Comparison of ENCODE assay signal across 23 cellular contexts in genomic region chr10:44845672-44846071, GRCh38.
A peak's percentile ranks its signal among the peaks of the same experiment; 100 is the strongest.
DNase-seq lines count a peak whose midpoint lies in the region; ATAC-seq and TF ChIP-seq lines count a peak whose summit lies in the region.
"Had no signal": no experiment of that assay in that cellular context is flagged by ENCODE, and none has a peak within 500 bp of the region (broad histone marks: within the 10 kb centered on the region; RNA-seq: fewer than 3 reads in every experiment).

No MANE protein-coding gene starts in this region.

- no peak overlapping the region for H3K4me2 ChIP-seq in OCI-LY7 (ENCODE audit: low read length)
- H3K4me2 ChIP-seq: BLaER1 had no signal

- H3K27ac ChIP-seq in C4-2B, result peak overlapping the region; percentile 10; the same call in 1 of the 2 replicates
- no peak overlapping the region for H3K27ac ChIP-seq in HEK293 (ENCODE audit: extremely low read depth, low read depth, low read length)
- no peak overlapping the region for H3K27ac ChIP-seq in OCI-LY7 (ENCODE audit: low read depth, low read length, poor library complexity, severe bottlenecking)
- H3K27ac ChIP-seq: BLaER1 had no signal

- H4K20me1 ChIP-seq in OCI-LY7 (ENCODE audit: insufficient read depth, low read length), result no peaks in the 10 kb centered on the region
- H4K20me1 ChIP-seq: BLaER1 had no signal

- H3K4me3 Mint-ChIP-seq in nephron, result no peak overlapping the region
- H3K4me3 Mint-ChIP-seq: CD4-positive, alpha-beta T cell; CD8-positive, alpha-beta T cell had no signal

- BruUV-seq in OCI-LY7 (replicated peaks; lab: Mats Ljungman, UMichigan), result no TSS peak

- no peak overlapping the region for H3K4me3 ChIP-seq in HEK293 (ENCODE audit: low read depth, low read length)
- no peak overlapping the region for H3K4me3 ChIP-seq in OCI-LY7 (ENCODE audit: low read depth, low read length, poor library complexity, severe bottlenecking)
- H3K4me3 ChIP-seq: BLaER1, GM12878 had no signal

- CTCF ChIA-PET in HEK293 (lab: Yijun Ruan, JAX) (interaction anchor here (0.7 kb wide), 1 partner anchor 36 kb away, joined by 3 read pairs; no protein-coding TSS in a partner anchor), OCI-LY7 (lab: Charles Lee; ENCODE audit: unreplicated experiment) (no interaction called here)

- H2AFZ ChIP-seq in OCI-LY7 (ENCODE audit: low read length), result no peak overlapping the region

- peaks cover 16% of the 10 kb centered on the region for H3K27me3 Mint-ChIP-seq in nephron (ENCODE audit: low read depth)

- no peaks in the 10 kb centered on the region for H3K79me2 ChIP-seq in OCI-LY7 (ENCODE audit: insufficient read depth, low read depth, low read length)

- intact Hi-C loops in sciatic nerve (cut with DNase I), result no loop called here
- intact Hi-C loops in OCI-LY7 (cut with micrococcal nuclease; ENCODE audit: unreplicated experiment), result no loop called here
- intact Hi-C loops in posterior cingulate gyrus (cut with DNase I), result no loop called here

- no peak for ATAC-seq in sciatic nerve
- ATAC-seq: CD8-positive, alpha-beta T cell; GM12878 had no signal

- TF ChIP-seq CTCF in C4-2B (conservative IDR thresholded peaks at IDR 0.05) (no peak), HEK293 (tag by site-specific recombination; IDR thresholded peaks at IDR 0.05) (no peak), nephron (IDR thresholded peaks at IDR 0.05; ENCODE audit: unreplicated experiment in 3 of 3) (no peak), OCI-LY7 (conservative IDR thresholded peaks at IDR 0.05; ENCODE audit: low read length) (no peak)

- peaks cover 6% of the 10 kb centered on the region; the same call in 1 of the 2 replicates for H3K4me1 ChIP-seq in HEK293 (ENCODE audit: control insufficient read depth, insufficient read depth, low read length)
- no peaks in the 10 kb centered on the region for H3K4me1 ChIP-seq in OCI-LY7 (ENCODE audit: insufficient read depth, low read length, poor library complexity, severe bottlenecking)
- H3K4me1 ChIP-seq: BE2C had no signal

- H3K4me1 Mint-ChIP-seq in nephron, result peaks cover 34% of the 10 kb centered on the region

- peak; percentile 45 for DNase-seq in sciatic nerve (ENCODE audit: low spot score)
- DNase-seq in UCSD-AML1 (lab: John Stamatoyannopoulos, UW; ENCODE audit: unreplicated experiment), result no peak
- no peak for DNase-seq in OCI-LY7 (ENCODE audit: low spot score)
- no peak for DNase-seq in posterior cingulate gyrus
- DNase-seq: 8988T; ACHN; BE2C; C1 segment of cervical spinal cord; CD4-positive, alpha-beta T cell; CD8-positive, alpha-beta T cell; COR-L47; DMS 273 treated with DMSO at 0.1 percent for 48 hours; DMS153; DMS53; DMS79; DND-41; EL; GDM1 had no signal

- H3K9me2 ChIP-seq in OCI-LY7 (ENCODE audit: insufficient read depth, low read length), result no peaks in the 10 kb centered on the region

- H3K27ac Mint-ChIP-seq in nephron, result peak overlapping the region in 2 of 3 experiments; percentile 67 to 82
- H3K27ac Mint-ChIP-seq: CD4-positive, alpha-beta T cell; CD8-positive, alpha-beta T cell had no signal

- H3K36me3 Mint-ChIP-seq in nephron (ENCODE audit: low read depth), result no peaks in the 10 kb centered on the region
- H3K36me3 Mint-ChIP-seq: CD8-positive, alpha-beta T cell had no signal

- H3K36me3 ChIP-seq in HEK293 (ENCODE audit: control insufficient read depth in 2 of 2, insufficient read depth in 1 of 2, low read length in 2 of 2) (no peaks in the 10 kb centered on the region), OCI-LY7 (ENCODE audit: insufficient read depth, low read length) (no peaks in the 10 kb centered on the region)
- H3K36me3 ChIP-seq: BE2C, BLaER1 had no signal

- no peaks in the 10 kb centered on the region for H3K9me3 ChIP-seq in HEK293 (ENCODE audit: control insufficient read depth, insufficient read depth, low read depth, low read length)
- no peaks in the 10 kb centered on the region for H3K9me3 ChIP-seq in OCI-LY7 (ENCODE audit: low read length)
- H3K9me3 ChIP-seq: BE2C had no signal

- POLR2A ChIA-PET in HEK293 (lab: Yijun Ruan, JAX) (no interaction called here), OCI-LY7 (lab: Charles Lee) (no interaction called here)

- peaks cover 6% of the 10 kb centered on the region for H3K9me3 Mint-ChIP-seq in nephron
- H3K9me3 Mint-ChIP-seq: CD4-positive, alpha-beta T cell; CD8-positive, alpha-beta T cell had no signal

TF ChIP-seq in HEK293, 187 proteins besides CTCF, POLR2A, EP300 and RAD21:
- TF ChIP-seq GLIS1 (tag by site-specific recombination; IDR thresholded peaks at IDR 0.05) (peak; percentile 95), ZNF280D (tag by site-specific recombination; IDR thresholded peaks at IDR 0.05) (no peak)
